Comparison of ENCODE assay signal across 8 cellular contexts in the genomic region with DNA sequence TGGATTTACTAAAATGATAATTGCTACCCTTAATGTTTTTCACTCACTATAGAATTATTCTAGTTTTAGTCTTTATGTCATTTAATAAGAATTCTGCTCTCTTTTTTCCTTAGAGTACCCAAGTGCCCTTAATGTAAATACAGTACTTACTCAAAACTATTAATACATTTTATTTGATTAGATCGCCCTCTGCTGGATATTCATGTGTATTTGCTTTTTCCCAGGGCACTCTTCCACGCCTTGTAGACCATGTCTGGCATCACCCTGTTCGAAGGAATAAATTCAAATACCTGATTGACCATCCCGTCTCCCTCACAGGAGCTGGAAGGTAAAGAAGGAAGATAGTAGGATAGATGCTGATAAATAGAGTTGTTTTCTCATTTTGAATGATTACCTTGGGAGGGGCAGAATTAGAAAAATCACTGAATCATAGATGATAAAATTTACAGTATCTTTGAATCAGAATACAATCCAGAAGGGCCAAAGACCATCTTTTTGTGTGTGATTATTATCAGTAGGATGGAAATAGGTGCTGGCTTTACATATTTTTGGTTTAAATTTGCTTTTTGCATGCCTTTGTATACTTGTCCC. TPM values are rescaled to one million over a fixed set of nuclear protein-coding genes. Genes with fewer than 3 reads are reported as not detected.
A peak's percentile ranks its signal among the peaks of the same experiment; 100 is the strongest.
DNase-seq lines count a peak whose midpoint lies in the region; ATAC-seq and TF ChIP-seq lines count a peak whose summit lies in the region.
"Had no signal": no experiment of that assay in that cellular context is flagged by ENCODE, and none has a peak within 500 bp of the region (broad histone marks: within the 10 kb centered on the region; RNA-seq: fewer than 3 reads in every experiment).

No MANE protein-coding gene starts in this region.

- H3K4me1 ChIP-seq in esophagus muscularis mucosa = peaks cover 3 to 13% (median 10%) of the 10 kb centered on the region in 4 donors

- no peak overlapping the region for H3K4me3 ChIP-seq in esophagus muscularis mucosa

- peak; percentile 78 to 81 (median 79) for TF ChIP-seq CTCF in esophagus muscularis mucosa (IDR thresholded peaks at IDR 0.05)

- H3K9me3 Mint-ChIP-seq in naive thymus-derived CD8-positive, alpha-beta T cell = no peaks in the 10 kb centered on the region
- H3K9me3 Mint-ChIP-seq: activated naive CD4-positive, alpha-beta T cell treated with anti-CD3 and anti-CD28 coated beads, Interleukin-2, amount 50 U/mL, for 72 hours had no signal

- DNase-seq in ELF-1 (ENCODE audit: low read depth, low spot score) (peak; percentile 28), NCI-H2196 treated with DMSO at 0.1 percent for 48 hours (lab: John Stamatoyannopoulos, UW; ENCODE audit: unreplicated experiment) (peak; percentile 39), UCSD-AML1 (lab: John Stamatoyannopoulos, UW; ENCODE audit: unreplicated experiment) (peak; percentile 9), esophagus muscularis mucosa (ENCODE audit: extremely low spot score) (no peak)
- peak in 8 of 10 donors; percentile 16 to 77 (median 52) for DNase-seq in naive thymus-derived CD8-positive, alpha-beta T cell

- TF ChIP-seq POLR2A in esophagus muscularis mucosa (IDR thresholded peaks at IDR 0.05; ENCODE audit: low read depth) = no peak

- ATAC-seq in HG02759 (IDR thresholded peaks at IDR 0.05; ENCODE audit: unreplicated experiment) = peak; percentile 24
- ATAC-seq in naive thymus-derived CD8-positive, alpha-beta T cell = no peak
- no peak for ATAC-seq in HG03108 (IDR thresholded peaks at IDR 0.05; ENCODE audit: unreplicated experiment)
- ATAC-seq: activated naive CD4-positive, alpha-beta T cell treated with anti-CD3 and anti-CD28 coated beads, Interleukin-2, amount 50 U/mL, for 72 hours had no signal

- no peaks in the 10 kb centered on the region for H3K27me3 ChIP-seq in esophagus muscularis mucosa

- H3K4me1 Mint-ChIP-seq in naive thymus-derived CD8-positive, alpha-beta T cell = peaks cover 0 to 15% (median 10%) of the 10 kb centered on the region in 4 donors

- H3K27ac ChIP-seq in esophagus muscularis mucosa (replicated peaks in 1 of 4) = no peak overlapping the region

- H3K36me3 Mint-ChIP-seq in naive thymus-derived CD8-positive, alpha-beta T cell = no peaks in the 10 kb centered on the region
- H3K36me3 Mint-ChIP-seq: activated naive CD4-positive, alpha-beta T cell treated with anti-CD3 and anti-CD28 coated beads, Interleukin-2, amount 50 U/mL, for 72 hours had no signal

- H3K27ac Mint-ChIP-seq in naive thymus-derived CD8-positive, alpha-beta T cell = peak overlapping the region in 1 of 10 donors; percentile 65
- H3K27ac Mint-ChIP-seq: activated naive CD4-positive, alpha-beta T cell treated with anti-CD3 and anti-CD28 coated beads, Interleukin-2, amount 50 U/mL, for 72 hours had no signal

- WGBS in esophagus muscularis mucosa = 2% methylated on average over 4 of the region's 4 CpGs

- POLR2A ChIA-PET in naive thymus-derived CD8-positive, alpha-beta T cell (lab: Charles Lee) = no interaction called here

- no peak for TF ChIP-seq EP300 in esophagus muscularis mucosa (IDR thresholded peaks at IDR 0.05)

- H3K9me3 ChIP-seq in esophagus muscularis mucosa = no peaks in the 10 kb centered on the region

- intact Hi-C loops in esophagus muscularis mucosa (cut with DNase I) = loop anchor here (2.0 to 10.0 kb wide), 4 partner anchors 75 to 289 kb away; partner anchors contain the start of gene SOAT1

- peak overlapping the region in 1 of 10 donors; percentile 1 for H3K4me3 Mint-ChIP-seq in naive thymus-derived CD8-positive, alpha-beta T cell

- H3K36me3 ChIP-seq in esophagus muscularis mucosa = no peaks in the 10 kb centered on the region

- peaks cover 0 to 1% (median 0%) of the 10 kb centered on the region in 5 donors for H3K27me3 Mint-ChIP-seq in naive thymus-derived CD8-positive, alpha-beta T cell

RNA-seq across cellular contexts. Expression of gene AXDND1, which starts 4.1 kb away (rescaled TPM):
- total RNA-seq in esophagus muscularis mucosa = 1 to 10 TPM in 1 of 4 donors, not detected in 3; 2.5 TPM
- total RNA-seq in naive thymus-derived CD8-positive, alpha-beta T cell = under 1 TPM in 1 of 2 experiments, not detected in 1; 0.65 TPM
- not detected for polyA plus RNA-seq in naive thymus-derived CD8-positive, alpha-beta T cell
